In the genomic region with DNA sequence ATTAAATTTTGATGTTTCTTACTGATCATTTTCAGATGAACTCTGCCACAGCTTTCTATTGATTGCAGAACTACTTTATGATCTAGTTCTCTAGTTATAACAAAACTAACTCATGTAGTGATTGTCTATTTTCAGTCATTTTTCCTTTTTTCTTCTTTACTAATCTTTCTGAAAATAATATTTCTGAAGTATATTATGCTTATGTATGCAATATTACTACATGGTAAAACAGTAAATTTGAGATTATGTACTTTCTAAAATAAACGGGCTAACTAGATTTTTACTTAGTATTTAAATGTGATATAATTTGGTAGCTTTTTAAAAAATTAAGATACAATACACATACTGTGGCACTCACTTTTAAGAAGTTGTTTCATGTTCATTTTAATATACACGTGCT, we compare ENCODE assay signal across 28 cellular contexts.
"Had no signal": no experiment of that assay in that cellular context is flagged by ENCODE, and none has a peak within 500 bp of the region (broad histone marks: within the 10 kb centered on the region; RNA-seq: fewer than 3 reads in every experiment).

No MANE protein-coding gene starts in this region.

- H3K27ac Mint-ChIP-seq: activated CD8-positive, alpha-beta T cell treated with anti-CD3 and anti-CD28 coated beads for 36 hours; activated naive CD4-positive, alpha-beta T cell treated with anti-CD3 and anti-CD28 coated beads for 36 hours; activated naive CD8-positive, alpha-beta T cell treated with anti-CD3 and anti-CD28 coated beads, Interleukin-2, amount 10 ng/mL, durations not matched to agents 7 days and 5 days; effector memory CD8-positive, alpha-beta T cell; natural killer cell treated with Interleukin-12 subunit alpha and Interleukin-12 subunit beta and Interleukin-15 and Interleukin-18, amount 100 ng/mL, for 72 hours; stimulated activated effector memory CD8-positive, alpha-beta T cell treated with anti-CD3 and anti-CD28 coated beads, Interleukin-12 subunit alpha, Interleukin-12 subunit beta, amount 100 ng/mL, for 72 hours; stimulated activated naive CD8-positive, alpha-beta T cell treated with anti-CD3 and anti-CD28 coated beads, Interleukin-15, Interleukin-2, amounts not matched to agents 100 ng/mL and 50 ng/mL, for 24 hours; T-helper 17 cell had no signal

- H3K4me3 Mint-ChIP-seq: activated CD8-positive, alpha-beta T cell treated with anti-CD3 and anti-CD28 coated beads for 36 hours; activated naive CD4-positive, alpha-beta T cell treated with anti-CD3 and anti-CD28 coated beads for 36 hours; activated naive CD8-positive, alpha-beta T cell treated with anti-CD3 and anti-CD28 coated beads, Interleukin-2, amount 10 ng/mL, durations not matched to agents 7 days and 5 days; effector memory CD8-positive, alpha-beta T cell; natural killer cell treated with Interleukin-12 subunit alpha and Interleukin-12 subunit beta and Interleukin-15 and Interleukin-18, amount 100 ng/mL, for 72 hours; stimulated activated effector memory CD8-positive, alpha-beta T cell treated with anti-CD3 and anti-CD28 coated beads, Interleukin-12 subunit alpha, Interleukin-12 subunit beta, amount 100 ng/mL, for 72 hours; stimulated activated naive CD8-positive, alpha-beta T cell treated with anti-CD3 and anti-CD28 coated beads, Interleukin-15, Interleukin-2, amounts not matched to agents 100 ng/mL and 50 ng/mL, for 24 hours; T-helper 17 cell had no signal

- H3K4me3 ChIP-seq: lower lobe of right lung, mucosa of descending colon, thoracic aorta had no signal

- H3K9me3 ChIP-seq: lower lobe of right lung, mucosa of descending colon had no signal

- FAIRE-seq: astrocyte, urothelium cell line had no signal

- H3K27me3 Mint-ChIP-seq: activated CD8-positive, alpha-beta T cell treated with anti-CD3 and anti-CD28 coated beads for 36 hours; activated naive CD8-positive, alpha-beta T cell treated with anti-CD3 and anti-CD28 coated beads, Interleukin-2, amount 10 ng/mL, durations not matched to agents 7 days and 5 days; effector memory CD8-positive, alpha-beta T cell; natural killer cell treated with Interleukin-12 subunit alpha and Interleukin-12 subunit beta and Interleukin-15 and Interleukin-18, amount 100 ng/mL, for 72 hours; stimulated activated naive CD8-positive, alpha-beta T cell treated with anti-CD3 and anti-CD28 coated beads, Interleukin-15, Interleukin-2, amounts not matched to agents 100 ng/mL and 50 ng/mL, for 24 hours; T-helper 17 cell had no signal

- H3K9me3 Mint-ChIP-seq: activated naive CD8-positive, alpha-beta T cell treated with anti-CD3 and anti-CD28 coated beads, Interleukin-2, amount 10 ng/mL, durations not matched to agents 7 days and 5 days; natural killer cell treated with Interleukin-12 subunit alpha and Interleukin-12 subunit beta and Interleukin-15 and Interleukin-18, amount 100 ng/mL, for 72 hours had no signal

- DNase-seq: activated CD4-positive, alpha-beta T cell treated with anti-CD3 and anti-CD28 coated beads for 1 hour; activated CD4-positive, alpha-beta T cell treated with anti-CD3 and anti-CD28 coated beads, Interleukin-2, amount 50 U/mL, for 1 hour; activated CD8-positive, alpha-beta T cell treated with anti-CD3 and anti-CD28 coated beads for 36 hours; activated naive CD4-positive, alpha-beta T cell treated with anti-CD3 and anti-CD28 coated beads for 36 hours; activated naive CD8-positive, alpha-beta T cell treated with anti-CD3 and anti-CD28 coated beads, Interleukin-2, amount 10 ng/mL, durations not matched to agents 7 days and 5 days; activated T-cell treated with anti-CD3 and anti-CD28 coated beads, Interleukin-2, amount 50 U/mL, for 48 hours; brain microvascular endothelial cell; caudate nucleus; cortex of kidney; effector memory CD8-positive, alpha-beta T cell; erythroblast; heart right ventricle; lower lobe of right lung; mesendoderm; mucosa of descending colon; right cardiac atrium; stimulated activated CD4-positive, alpha-beta T cell treated with anti-CD3 and anti-CD28 coated beads, Interleukin-12 subunit alpha, Interleukin-12 subunit beta, amount 100 ng/mL, for 4 hours; stimulated activated CD4-positive, alpha-beta T cell treated with anti-CD3 and anti-CD28 coated beads, Interleukin-4, amount 100 ng/mL, for 24 hours; T-helper 17 cell; T1000; trophoblast cell had no signal

- H3K27ac ChIP-seq: brain microvascular endothelial cell, lower lobe of right lung, thoracic aorta had no signal

- ATAC-seq: activated CD8-positive, alpha-beta T cell treated with anti-CD3 and anti-CD28 coated beads for 36 hours; effector memory CD8-positive, alpha-beta T cell; heart right ventricle; left lobe of liver; lower lobe of right lung; mucosa of descending colon; natural killer cell treated with Interleukin-12 subunit alpha and Interleukin-12 subunit beta and Interleukin-15 and Interleukin-18, amount 100 ng/mL, for 72 hours; right cardiac atrium; stimulated activated effector memory CD8-positive, alpha-beta T cell treated with anti-CD3 and anti-CD28 coated beads, Interleukin-12 subunit alpha, Interleukin-12 subunit beta, amount 100 ng/mL, for 72 hours; T-helper 17 cell had no signal

- H3K27me3 ChIP-seq: brain microvascular endothelial cell, heart right ventricle had no signal
